Comparison of ENCODE assay signal across 13 cellular contexts in the genomic region with DNA sequence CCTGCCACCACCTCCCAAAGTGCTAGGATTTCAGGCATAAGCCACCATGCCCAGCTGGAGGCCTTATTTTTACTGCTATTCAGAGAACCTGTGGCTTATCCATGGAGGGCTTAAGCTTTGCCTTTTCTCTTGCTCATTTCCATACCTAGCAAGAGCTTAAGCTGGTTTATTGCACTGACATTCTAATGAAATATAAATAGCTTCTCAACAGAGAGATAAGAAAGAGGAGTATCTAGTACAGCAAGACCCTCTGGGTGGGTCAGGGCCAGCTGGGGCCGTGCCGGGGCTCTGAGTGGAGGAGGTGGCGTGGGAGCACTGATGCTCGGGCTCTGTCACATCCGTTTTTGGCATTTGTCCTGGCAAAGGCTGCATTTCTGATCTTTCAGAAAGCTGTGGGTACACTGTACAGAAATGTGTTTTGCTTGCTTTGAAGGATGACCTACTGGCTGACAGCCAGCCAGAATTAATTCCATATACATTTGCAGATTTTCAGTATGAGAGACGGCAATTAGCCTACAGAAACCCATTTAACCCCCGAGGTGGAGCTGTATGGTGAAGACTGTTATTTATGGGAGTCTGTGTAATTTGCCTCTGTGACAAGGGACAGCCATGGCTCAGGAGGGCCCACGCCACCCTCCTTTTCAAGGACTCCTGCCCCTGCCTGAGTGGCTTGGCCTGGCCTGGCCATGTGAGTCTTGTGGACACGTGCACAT.
DNase-seq lines count a peak whose midpoint lies in the region; ATAC-seq and TF ChIP-seq lines count a peak whose summit lies in the region.
"Had no signal": no experiment of that assay in that cellular context is flagged by ENCODE, and none has a peak within 500 bp of the region (broad histone marks: within the 10 kb centered on the region; RNA-seq: fewer than 3 reads in every experiment).

No MANE protein-coding gene starts in this region.

- no peaks in the 10 kb centered on the region for H3K27me3 Mint-ChIP-seq in activated CD8-positive, alpha-beta memory T cell treated with anti-CD3 and anti-CD28 coated beads, Interleukin-2, amount 10 ng/mL, durations not matched to agents 7 days and 5 days
- H3K27me3 Mint-ChIP-seq: activated CD4-positive, alpha-beta memory T cell treated with anti-CD3 and anti-CD28 coated beads, Interleukin-2, amount 10 ng/mL, durations not matched to agents 7 days and 5 days; CD8-positive, alpha-beta memory T cell had no signal

- peak; percentile 26 for DNase-seq in activated CD8-positive, alpha-beta memory T cell treated with anti-CD3 and anti-CD28 coated beads for 24 hours
- no peak for DNase-seq in activated CD8-positive, alpha-beta memory T cell treated with anti-CD3 and anti-CD28 coated beads, Interleukin-2, amount 10 ng/mL, durations not matched to agents 7 days and 5 days
- DNase-seq in choroid plexus epithelial cell (ENCODE audit: low read depth) (peak; percentile 38), right atrium auricular region (ENCODE audit: low spot score) (no peak), tibial artery (peak in 1 of 2 donors; percentile 33), neuronal stem cell (ENCODE audit: low spot score) (no peak), ureter (ENCODE audit: low spot score) (no peak)
- no peak for DNase-seq in stimulated activated CD8-positive, alpha-beta memory T cell treated with anti-CD3 and anti-CD28 coated beads, Interleukin-4, amount 100 ng/mL, for 48 hours
- DNase-seq: CD8-positive, alpha-beta memory T cell; EL; stimulated activated CD4-positive, alpha-beta T cell treated with anti-CD3 and anti-CD28 coated beads, Interleukin-2, amount 100 ng/mL, for 24 hours had no signal

- TF ChIP-seq CTCF in choroid plexus epithelial cell (conservative IDR thresholded peaks at IDR 0.05; ENCODE audit: low read depth, low read length) (no peak), right atrium auricular region (IDR thresholded peaks at IDR 0.05) (no peak), tibial artery (IDR thresholded peaks at IDR 0.05) (no peak)

- no peaks in the 10 kb centered on the region for H3K4me1 Mint-ChIP-seq in activated CD8-positive, alpha-beta memory T cell treated with anti-CD3 and anti-CD28 coated beads, Interleukin-2, amount 10 ng/mL, durations not matched to agents 7 days and 5 days
- H3K4me1 Mint-ChIP-seq: activated CD4-positive, alpha-beta memory T cell treated with anti-CD3 and anti-CD28 coated beads, Interleukin-2, amount 10 ng/mL, durations not matched to agents 7 days and 5 days; CD8-positive, alpha-beta memory T cell had no signal

- H3K18ac ChIP-seq in neuronal stem cell (ENCODE audit: low read length): no peak overlapping the region

- H3K4me3 ChIP-seq in choroid plexus epithelial cell (ENCODE audit: low read depth, low read length): no peak overlapping the region
- H3K4me3 ChIP-seq in right atrium auricular region: no peak overlapping the region
- no peak overlapping the region for H3K4me3 ChIP-seq in tibial artery
- no peak overlapping the region for H3K4me3 ChIP-seq in neuronal stem cell (ENCODE audit: low read length in 2 of 2)

- ATAC-seq in activated CD8-positive, alpha-beta memory T cell treated with anti-CD3 and anti-CD28 coated beads, Interleukin-2, amount 10 ng/mL, durations not matched to agents 7 days and 5 days: no peak

- no peak overlapping the region for H2AFZ ChIP-seq in neuronal stem cell (ENCODE audit: low read length)

- H3K9me3 ChIP-seq in right atrium auricular region (no peaks in the 10 kb centered on the region), tibial artery (no peaks in the 10 kb centered on the region), neuronal stem cell (replicated peaks in 1 of 2; ENCODE audit: control insufficient read depth in 2 of 2, insufficient read depth in 1 of 2, low read depth in 1 of 2, low read length in 2 of 2) (no peaks in the 10 kb centered on the region)

- H2BK120ac ChIP-seq in neuronal stem cell (ENCODE audit: low read depth, low read length): no peak overlapping the region

- no peak overlapping the region for H3K4ac ChIP-seq in neuronal stem cell (ENCODE audit: low read length)

- no peaks in the 10 kb centered on the region for H3K27me3 ChIP-seq in right atrium auricular region
- no peaks in the 10 kb centered on the region for H3K27me3 ChIP-seq in tibial artery
- no peaks in the 10 kb centered on the region for H3K27me3 ChIP-seq in neuronal stem cell (ENCODE audit: control insufficient read depth in 3 of 3, insufficient read depth in 3 of 3, low read depth in 1 of 3, low read length in 3 of 3)

- H3K4me3 Mint-ChIP-seq in activated CD8-positive, alpha-beta memory T cell treated with anti-CD3 and anti-CD28 coated beads, Interleukin-2, amount 10 ng/mL, durations not matched to agents 7 days and 5 days: no peak overlapping the region
- H3K4me3 Mint-ChIP-seq: activated CD4-positive, alpha-beta memory T cell treated with anti-CD3 and anti-CD28 coated beads, Interleukin-2, amount 10 ng/mL, durations not matched to agents 7 days and 5 days; CD8-positive, alpha-beta memory T cell had no signal

- CTCF ChIA-PET in activated CD8-positive, alpha-beta memory T cell treated with anti-CD3 and anti-CD28 coated beads, Interleukin-2, amount 10 ng/mL, durations not matched to agents 7 days and 5 days (lab: Charles Lee): no interaction called here

- intact Hi-C loops in tibial artery (cut with DNase I; ENCODE audit: low total_unique reads): no loop called here

- H2BK5ac ChIP-seq in neuronal stem cell (ENCODE audit: low read length): no peak overlapping the region

- no peak overlapping the region for H4K91ac ChIP-seq in neuronal stem cell (ENCODE audit: low read depth, low read length, poor library complexity)

- no peak overlapping the region for H2BK12ac ChIP-seq in neuronal stem cell (ENCODE audit: low read length)

- H3K9me3 Mint-ChIP-seq in activated CD8-positive, alpha-beta memory T cell treated with anti-CD3 and anti-CD28 coated beads, Interleukin-2, amount 10 ng/mL, durations not matched to agents 7 days and 5 days (ENCODE audit: low read depth): no peaks in the 10 kb centered on the region
- H3K9me3 Mint-ChIP-seq: activated CD4-positive, alpha-beta memory T cell treated with anti-CD3 and anti-CD28 coated beads, Interleukin-2, amount 10 ng/mL, durations not matched to agents 7 days and 5 days; activated T-helper 2 cell treated with anti-CD3 and anti-CD28 coated beads, Interferon-gamma antibody, Interleukin-2, Interleukin-4, amounts not matched to agents 10 μg/mL and 5 μg/mL and 100 μg/mL, durations not matched to agents 14 hours and 24 hours and 36 hours; CD8-positive, alpha-beta memory T cell had no signal

- no peak overlapping the region for H2BK15ac ChIP-seq in neuronal stem cell (ENCODE audit: low read length)

- H3K4me2 ChIP-seq in neuronal stem cell (ENCODE audit: insufficient read depth, low read length, poor library complexity, severe bottlenecking): no peak overlapping the region

- peaks cover 6% of the 10 kb centered on the region for H3K36me3 Mint-ChIP-seq in activated CD8-positive, alpha-beta memory T cell treated with anti-CD3 and anti-CD28 coated beads, Interleukin-2, amount 10 ng/mL, durations not matched to agents 7 days and 5 days
- H3K36me3 Mint-ChIP-seq: CD8-positive, alpha-beta memory T cell had no signal

- peaks cover 1% of the 10 kb centered on the region for H3K79me1 ChIP-seq in neuronal stem cell (ENCODE audit: low read depth, low read length)

- no peak overlapping the region for H3K23ac ChIP-seq in neuronal stem cell (ENCODE audit: low read depth, low read length, poor library complexity)

- H3K14ac ChIP-seq in neuronal stem cell (ENCODE audit: low read length): no peak overlapping the region

- no peak overlapping the region for H3K9ac ChIP-seq in neuronal stem cell (ENCODE audit: low read depth, low read length, poor library complexity)

- H2AK5ac ChIP-seq in neuronal stem cell (ENCODE audit: low read depth, low read length): no peak overlapping the region

- H3K27ac Mint-ChIP-seq in activated CD8-positive, alpha-beta memory T cell treated with anti-CD3 and anti-CD28 coated beads, Interleukin-2, amount 10 ng/mL, durations not matched to agents 7 days and 5 days: no peak overlapping the region
- H3K27ac Mint-ChIP-seq: activated CD4-positive, alpha-beta memory T cell treated with anti-CD3 and anti-CD28 coated beads, Interleukin-2, amount 10 ng/mL, durations not matched to agents 7 days and 5 days; activated T-helper 2 cell treated with anti-CD3 and anti-CD28 coated beads, Interferon-gamma antibody, Interleukin-2, Interleukin-4, amounts not matched to agents 10 μg/mL and 5 μg/mL and 100 μg/mL, durations not matched to agents 14 hours and 24 hours and 36 hours had no signal

- H3K27ac ChIP-seq in right atrium auricular region (peak overlapping the region; percentile 71 to 89), tibial artery (peak overlapping the region; percentile 24 to 25), neuronal stem cell (replicated peaks; ENCODE audit: low read length) (no peak overlapping the region)

- no peak overlapping the region for H4K8ac ChIP-seq in neuronal stem cell (ENCODE audit: low read depth, low read length)

- WGBS in neuronal stem cell (ENCODE audit: extremely low coverage in 2 of 2, insufficient read length in 2 of 2, insufficient replicate concordance in 1 of 2), 2 donors: no CpG with 5 or more reads among the region's 9 CpGs

- H3K36me3 ChIP-seq in right atrium auricular region (no peaks in the 10 kb centered on the region), tibial artery (no peaks in the 10 kb centered on the region), neuronal stem cell (replicated peaks in 1 of 2; ENCODE audit: control insufficient read depth in 2 of 2, insufficient read depth in 2 of 2, low read length in 2 of 2) (peaks cover 2 to 16% of the 10 kb centered on the region in 2 donors)

- H3K4me1 ChIP-seq in right atrium auricular region (peaks cover 0 to 33% of the 10 kb centered on the region in 2 donors), tibial artery (peaks cover 0 to 42% (median 14%) of the 10 kb centered on the region in 4 donors), neuronal stem cell (ENCODE audit: control insufficient read depth in 2 of 2, insufficient read depth in 1 of 2, low read depth in 1 of 2, low read length in 2 of 2) (peaks cover 0 to 2% of the 10 kb centered on the region in 2 donors)

Comparison
In these comparisons a context has a peak if more than half of its experiments do, and no peak if none do; other contexts are left out.
1. DNase-seq: peak in activated CD8-positive, alpha-beta memory T cell treated with anti-CD3 and anti-CD28 coated beads for 24 hours (single experiment) and choroid plexus epithelial cell (single experiment); none in activated CD8-positive, alpha-beta memory T cell treated with anti-CD3 and anti-CD28 coated beads, Interleukin-2, amount 10 ng/mL, durations not matched to agents 7 days and 5 days (single experiment), right atrium auricular region (single experiment), neuronal stem cell (single experiment), ureter (single experiment) and stimulated activated CD8-positive, alpha-beta memory T cell treated with anti-CD3 and anti-CD28 coated beads, Interleukin-4, amount 100 ng/mL, for 48 hours (single experiment).